In genomic region chr22:33104192-33104591, GRCh38 we compare ENCODE assay signal across 19 cellular contexts. TPM values are rescaled to one million over a fixed set of nuclear protein-coding genes. Genes with fewer than 3 reads are reported as not detected.
A peak's percentile ranks its signal among the peaks of the same experiment; 100 is the strongest.
DNase-seq lines count a peak whose midpoint lies in the region; ATAC-seq, FAIRE-seq and TF ChIP-seq lines count a peak whose summit lies in the region.
"Had no signal": no experiment of that assay in that cellular context is flagged by ENCODE, and none has a peak within 500 bp of the region (broad histone marks: within the 10 kb centered on the region; RNA-seq: fewer than 3 reads in every experiment).

No MANE protein-coding gene starts in this region.

- TF ChIP-seq RAD21 in H1 (IDR thresholded peaks at IDR 0.05 in 1 of 2, conservative IDR thresholded peaks at IDR 0.05 in 1 of 2; ENCODE audit: low read depth in 2 of 2, low read length in 2 of 2), result no peak

- no peak for TF ChIP-seq EP300 in H1 (IDR thresholded peaks at IDR 0.05; ENCODE audit: borderline replicate concordance in 1 of 2, low read depth in 2 of 2, low read length in 2 of 2)

- no peak overlapping the region for H3K14ac ChIP-seq in H1 (ENCODE audit: insufficient read length)

- H3K18ac ChIP-seq in H1 (ENCODE audit: extremely low read depth, low read length), result no peak overlapping the region

- H3K9ac ChIP-seq in H1 (replicated peaks in 1 of 4; ENCODE audit: extremely low read depth in 1 of 4, low read depth in 3 of 4, low read length in 3 of 4), result no peak overlapping the region
- H3K9ac ChIP-seq: GM23248 had no signal

- no peak overlapping the region for H2BK20ac ChIP-seq in H1 (ENCODE audit: low read length)

- H3K23ac ChIP-seq in H1 (ENCODE audit: insufficient read length), result no peak overlapping the region

- H3K36me3 Mint-ChIP-seq in nephron progenitor cell (ENCODE audit: low read depth) (no peaks in the 10 kb centered on the region), progenitor cell of endocrine pancreas (ENCODE audit: insufficient read depth) (peaks cover 3% of the 10 kb centered on the region)
- H3K36me3 Mint-ChIP-seq: CD4-positive, CD25-positive, alpha-beta regulatory T cell; CD8-positive, alpha-beta memory T cell had no signal

- ATAC-seq in lower lobe of right lung, result no peak

- no peaks in the 10 kb centered on the region for H4K20me1 ChIP-seq in H1 (replicated peaks in 1 of 2; ENCODE audit: control insufficient read depth in 1 of 2, insufficient read depth in 2 of 2, low read length in 2 of 2)

- intact Hi-C loops in lower lobe of right lung (cut with DNase I), result no loop called here

- DNase-seq in H1 (ENCODE audit: low read depth in 1 of 2, low spot score in 2 of 2) (no peak), kidney glomerular epithelial cell (lab: John Stamatoyannopoulos, UW) (peak; percentile 1), nephron progenitor cell (no peak), lower lobe of right lung (no peak), RWPE1 (ENCODE audit: low spot score) (no peak), progenitor cell of endocrine pancreas (ENCODE audit: low spot score, unreplicated experiment) (no peak)
- DNase-seq: ACHN; BE2C; C1 segment of cervical spinal cord; CD4-positive, CD25-positive, alpha-beta regulatory T cell; CD8-positive, alpha-beta memory T cell; COR-L47; GM23248; HCEC 1CT had no signal

- no peak overlapping the region for H3K4me2 ChIP-seq in H1 (ENCODE audit: insufficient read depth in 1 of 2, low read depth in 2 of 2, low read length in 2 of 2)

- POLR2A ChIA-PET in H1 (lab: Charles Lee; ENCODE audit: partially characterized antibody) (no interaction called here), RWPE1 (lab: Yijun Ruan, JAX; ENCODE audit: low non-redundant PET) (no interaction called here)

- H3K4me3 Mint-ChIP-seq in nephron progenitor cell (no peak overlapping the region), progenitor cell of endocrine pancreas (ENCODE audit: low read depth) (no peak overlapping the region)
- H3K4me3 Mint-ChIP-seq: CD4-positive, CD25-positive, alpha-beta regulatory T cell; CD8-positive, alpha-beta memory T cell had no signal

- H3K4me1 Mint-ChIP-seq in nephron progenitor cell (peaks cover 14% of the 10 kb centered on the region), progenitor cell of endocrine pancreas (ENCODE audit: low read depth) (peaks cover 9% of the 10 kb centered on the region)
- H3K4me1 Mint-ChIP-seq: CD4-positive, CD25-positive, alpha-beta regulatory T cell; CD8-positive, alpha-beta memory T cell had no signal

- H2BK120ac ChIP-seq in H1 (replicated peaks; ENCODE audit: low read depth, low read length), result no peak overlapping the region

- H3K27ac ChIP-seq in H1 (ENCODE audit: low read depth, low read length), result no peak overlapping the region
- H3K27ac ChIP-seq in lower lobe of right lung, result no peak overlapping the region
- H3K27ac ChIP-seq in RWPE1, result no peak overlapping the region
- H3K27ac ChIP-seq: GM23248 had no signal

- peak overlapping the region; percentile 60 for H3K27ac Mint-ChIP-seq in nephron progenitor cell
- H3K27ac Mint-ChIP-seq in progenitor cell of endocrine pancreas, result no peak overlapping the region
- H3K27ac Mint-ChIP-seq: CD4-positive, CD25-positive, alpha-beta regulatory T cell; CD8-positive, alpha-beta memory T cell had no signal

- WGBS in H1 (ENCODE audit: extremely low coverage in 1 of 2, insufficient coverage in 1 of 2, insufficient read length in 1 of 2, insufficient replicate concordance in 2 of 2, low coverage in 1 of 2, low lambda C conversion rate in 2 of 2, missing lambda C conversion rate in 1 of 2), 2 experiments, result 78% methylated on average over 1 of the region's 1 CpG; no CpG with 5 or more reads in 1 of the 2 experiments

- H3K36me3 ChIP-seq in H1 (ENCODE audit: control insufficient read depth in 2 of 4, insufficient read depth in 4 of 4, low read length in 3 of 4) (no peaks in the 10 kb centered on the region), lower lobe of right lung (no peaks in the 10 kb centered on the region)
- H3K36me3 ChIP-seq: BE2C had no signal

- H4K91ac ChIP-seq in H1 (replicated peaks; ENCODE audit: insufficient read length, low read length), result no peak overlapping the region

- H3K9me3 Mint-ChIP-seq in nephron progenitor cell (peaks cover 16% of the 10 kb centered on the region), progenitor cell of endocrine pancreas (ENCODE audit: low read depth) (peaks cover 3% of the 10 kb centered on the region)

- 0 out of 2 replicates have a peak overlapping the region, but pooled peaks have one; percentile 17 for H2BK12ac ChIP-seq in H1 (ENCODE audit: low read depth, low read length)

- H3K4me3 ChIP-seq in H1 (ENCODE audit: extremely low read depth in 1 of 4, insufficient read depth in 2 of 4, low read depth in 3 of 4, low read length in 4 of 4), result no peak overlapping the region
- no peak overlapping the region for H3K4me3 ChIP-seq in lower lobe of right lung
- H3K4me3 ChIP-seq: GM23248 had no signal

- H4K5ac ChIP-seq in H1 (ENCODE audit: insufficient read length, low read depth, low read length), result no peak overlapping the region

- H3K27me3 Mint-ChIP-seq in nephron progenitor cell (ENCODE audit: low read depth, poor library complexity), result peaks cover 2% of the 10 kb centered on the region
- no peaks in the 10 kb centered on the region for H3K27me3 Mint-ChIP-seq in progenitor cell of endocrine pancreas
- H3K27me3 Mint-ChIP-seq: CD4-positive, CD25-positive, alpha-beta regulatory T cell had no signal

- H3K27me3 ChIP-seq in H1 (replicated peaks in 1 of 4; ENCODE audit: control insufficient read depth in 3 of 4, extremely low read depth in 1 of 4, insufficient read depth in 3 of 4, low read length in 3 of 4), result no peaks in the 10 kb centered on the region
- H3K27me3 ChIP-seq in lower lobe of right lung (ENCODE audit: low read depth), result peaks cover 10% of the 10 kb centered on the region
- H3K27me3 ChIP-seq: BE2C had no signal

- CTCF ChIA-PET in H1 (lab: Charles Lee; ENCODE audit: partially characterized antibody) (interaction anchor here (0.6 to 1.1 kb wide), 3 partner anchors 23 to 47 kb away, joined by 3 to 4 read pairs (median 4); no protein-coding TSS in a partner anchor), RWPE1 (lab: Yijun Ruan, JAX) (no interaction called here)

- H3K9me3 ChIP-seq in H1 (ENCODE audit: insufficient read depth in 2 of 2, low read depth in 1 of 2, low read length in 1 of 2) (peaks cover 0 to 3% of the 10 kb centered on the region in 2 experiments; a peak in 2 of 4 replicates), lower lobe of right lung (no peaks in the 10 kb centered on the region)
- H3K9me3 ChIP-seq: BE2C had no signal

- no peak overlapping the region for H2BK15ac ChIP-seq in H1 (ENCODE audit: low read length)

- no peaks in the 10 kb centered on the region for H3K79me2 ChIP-seq in H1 (ENCODE audit: control insufficient read depth in 1 of 2, insufficient read depth in 2 of 2, low read length in 2 of 2)

- no peak for FAIRE-seq in H1 (lab: Jason Lieb, UNC)
- FAIRE-seq: A204.1, G401.6, GM12891, H54 had no signal

- H3K79me1 ChIP-seq in H1 (ENCODE audit: low read depth, low read length), result no peaks in the 10 kb centered on the region

- no peaks in the 10 kb centered on the region for H3K23me2 ChIP-seq in H1 (ENCODE audit: low read depth, low read length)

- no peak overlapping the region for H4K8ac ChIP-seq in H1 (ENCODE audit: extremely low read depth, insufficient read depth, low read length)

- no peak for TF ChIP-seq POLR2A in H1 (IDR thresholded peaks at IDR 0.05; ENCODE audit: control extremely low read depth in 1 of 2, low read depth in 2 of 2, low read length in 2 of 2)

- no peak overlapping the region for H3K4ac ChIP-seq in H1 (replicated peaks; ENCODE audit: insufficient read length, low read depth, low read length)

- TF ChIP-seq CTCF in H1 (IDR thresholded peaks at IDR 0.05; ENCODE audit: control extremely low read depth in 1 of 3, insufficient read depth in 1 of 3, low read depth in 1 of 3, low read length in 3 of 3) (no peak), nephron progenitor cell (IDR thresholded peaks at IDR 0.05) (no peak), lower lobe of right lung (IDR thresholded peaks at IDR 0.05) (no peak), RWPE1 (conservative IDR thresholded peaks at IDR 0.05; ENCODE audit: low read depth) (no peak), progenitor cell of endocrine pancreas (IDR thresholded peaks at IDR 0.05; ENCODE audit: unreplicated experiment) (no peak)

- no peak overlapping the region for H2BK5ac ChIP-seq in H1 (ENCODE audit: low read depth, low read length)

- H3K56ac ChIP-seq in H1 (replicated peaks; ENCODE audit: insufficient read length, low read depth, low read length), result no peak overlapping the region

- H2AFZ ChIP-seq in H1 (ENCODE audit: low read length), result no peak overlapping the region
- H2AFZ ChIP-seq: GM23248 had no signal

- H3K4me1 ChIP-seq in H1 (replicated peaks in 1 of 4; ENCODE audit: control insufficient read depth in 3 of 4, insufficient read depth in 4 of 4, low read length in 3 of 4) (peaks cover 0 to 3% (median 0%) of the 10 kb centered on the region in 4 experiments; a peak in 1 of 7 replicates), lower lobe of right lung (no peaks in the 10 kb centered on the region)
- H3K4me1 ChIP-seq: BE2C had no signal

- 0 out of 2 replicates have a peak overlapping the region, but pooled peaks have one; percentile 39 for H2AK5ac ChIP-seq in H1 (ENCODE audit: low read depth, low read length)

TF ChIP-seq in H1, 55 proteins besides CTCF, POLR2A, EP300 and RAD21 (continues in another document):
- TF ChIP-seq RNF2 (IDR thresholded peaks at IDR 0.05; ENCODE audit: borderline replicate concordance, low read depth, low read length, missing control alignments, poor library complexity, severe bottlenecking) (no peak), POLR2AphosphoS5 (IDR thresholded peaks at IDR 0.05; ENCODE audit: low read depth, low read length) (no peak), CHD1 (IDR thresholded peaks at IDR 0.05; ENCODE audit: low read depth, low read length) (no peak), CBX8 (IDR thresholded peaks at IDR 0.05; ENCODE audit: borderline replicate concordance, low read depth, low read length) (no peak), SIN3A (conservative IDR thresholded peaks at IDR 0.05 in 1 of 2, IDR thresholded peaks at IDR 0.05 in 1 of 2; ENCODE audit: low read depth in 1 of 2, low read length in 2 of 2) (no peak), CBX5 (IDR thresholded peaks at IDR 0.05; ENCODE audit: low read depth, low read length) (no peak), NRF1 (IDR thresholded peaks at IDR 0.05; ENCODE audit: low read depth, low read length) (no peak)

RNA-seq across cellular contexts. Expression of gene SYN3, which starts 46.0 kb away (rescaled TPM):
- total RNA-seq in H1 (2021; fragmentation: NEBNext Ultra II Directional; extraction: Animal tissue kit (Norgen Biotek cat#: 25700)), result 20.4 and 21.8 TPM in 2 replicates
- polyA plus RNA-seq in H1 (2011; rRNA removed), result 12.0 and 20.3 TPM in 2 replicates
- polyA plus RNA-seq in H1 (2011; cell fraction: cytosol; rRNA removed), result 8.6 TPM
- 48.1 TPM for polyA plus RNA-seq in H1 (2011; cell fraction: nucleus; rRNA removed)
- 10.1 to 16.8 TPM (median 13.1 TPM) in 4 replicates for polyA plus RNA-seq in H1 (2012, experiment 1 of 2)
- polyA plus RNA-seq in H1 (2012, experiment 2 of 2), result 5.4 TPM
- 5.1 TPM for polyA plus RNA-seq in H1 (2013, experiment 1 of 2)
- polyA plus RNA-seq in H1 (2013, experiment 2 of 2), result 4.9 TPM
- 61.7 and 77.8 TPM in 2 replicates for polyA minus RNA-seq in H1 (2011; rRNA and poly(A)+ RNA removed)
- polyA minus RNA-seq in H1 (2011; cell fraction: cytosol; rRNA and poly(A)+ RNA removed), result 21.0 TPM
- 156 TPM for polyA minus RNA-seq in H1 (2011; cell fraction: nucleus; rRNA and poly(A)+ RNA removed)
- total RNA-seq in lower lobe of right lung (0.97 TPM), progenitor cell of endocrine pancreas (0.55 and 0.87 TPM in 2 replicates)
- total RNA-seq: CD4-positive, CD25-positive, alpha-beta regulatory T cell; CD8-positive, alpha-beta memory T cell; GM23248; HT-29 had no signal
- polyA plus RNA-seq: CD4-positive, CD25-positive, alpha-beta regulatory T cell; CD8-positive, alpha-beta memory T cell had no signal

Comparison
In these comparisons a context has a peak if more than half of its experiments do, and no peak if none do; other contexts are left out.
1. RNA of gene SYN3, which starts 46.0 kb away (total RNA-seq): 20.4 to 21.8 TPM in H1; 0.97 TPM in lower lobe of right lung (single experiment) and 0.55 to 0.87 TPM in progenitor cell of endocrine pancreas; every median in the first group is over 10 times any median in the second.